Comparison of ENCODE assay signal across 12 cellular contexts in the genomic region with DNA sequence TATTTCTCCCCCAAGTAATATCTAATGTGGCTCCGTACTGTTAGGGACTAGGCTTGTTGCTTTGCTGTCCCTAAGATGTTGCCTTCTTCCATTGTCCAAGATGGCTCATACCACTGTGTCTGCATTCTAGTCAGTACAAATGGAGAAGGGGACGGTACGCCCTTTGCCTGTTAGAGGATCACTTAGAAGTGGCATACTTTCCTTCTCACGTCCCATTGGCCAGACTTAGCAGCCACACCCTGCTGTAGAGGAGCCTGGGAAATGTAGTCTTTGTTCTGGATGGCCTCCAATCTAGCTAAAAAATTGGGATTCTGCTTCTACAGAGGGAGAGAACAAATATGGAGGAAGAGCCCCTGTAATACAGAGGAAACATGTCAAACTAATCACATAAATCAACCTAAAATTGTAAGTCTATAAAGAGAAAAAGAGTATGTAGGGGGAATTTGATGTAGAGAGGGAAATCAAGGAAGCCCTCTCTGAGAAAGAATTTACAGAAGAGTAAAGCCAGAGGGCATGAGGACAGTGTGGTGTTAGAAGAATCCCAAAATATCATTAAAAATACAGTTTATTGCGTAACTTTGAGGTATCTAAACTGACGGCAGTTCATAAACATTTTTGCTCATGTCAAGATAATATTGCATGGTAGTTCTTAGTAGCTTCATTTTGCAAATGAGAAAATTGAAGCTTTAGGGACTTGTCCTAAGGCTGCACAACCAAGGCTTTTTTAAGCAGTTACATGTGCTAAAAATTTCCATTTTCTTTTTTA. TPM values are rescaled to one million over a fixed set of nuclear protein-coding genes. Genes with fewer than 3 reads are reported as not detected.
DNase-seq lines count a peak whose midpoint lies in the region; ATAC-seq and TF ChIP-seq lines count a peak whose summit lies in the region.
"Had no signal": no experiment of that assay in that cellular context is flagged by ENCODE, and none has a peak within 500 bp of the region (broad histone marks: within the 10 kb centered on the region; RNA-seq: fewer than 3 reads in every experiment).

No MANE protein-coding gene starts in this region.

- no peaks in the 10 kb centered on the region for H3K27me3 Mint-ChIP-seq in activated CD4-positive, alpha-beta T cell treated with anti-CD3 and anti-CD28 coated beads, Interleukin-2, amount 10 ng/mL, durations not matched to agents 7 days and 5 days
- H3K27me3 Mint-ChIP-seq in activated CD4-positive, alpha-beta T cell treated with anti-CD3 and anti-CD28 coated beads, Interleukin-2, amount 10 ng/mL, durations not matched to agents 24 days and 14 days: no peaks in the 10 kb centered on the region
- H3K27me3 Mint-ChIP-seq: B cell; dendritic cell treated with granulocyte-macrophage colony-stimulating factor and Interleukin-4, amounts not matched to agents 40 ng/mL and 50 ng/mL, for 4 days; naive thymus-derived CD8-positive, alpha-beta T cell had no signal

- H3K4me3 Mint-ChIP-seq in activated CD4-positive, alpha-beta T cell treated with anti-CD3 and anti-CD28 coated beads, Interleukin-2, amount 10 ng/mL, durations not matched to agents 7 days and 5 days: no peak overlapping the region
- no peak overlapping the region for H3K4me3 Mint-ChIP-seq in activated CD4-positive, alpha-beta T cell treated with anti-CD3 and anti-CD28 coated beads, Interleukin-2, amount 10 ng/mL, durations not matched to agents 24 days and 14 days
- H3K4me3 Mint-ChIP-seq: B cell; dendritic cell treated with granulocyte-macrophage colony-stimulating factor and Interleukin-4, amounts not matched to agents 40 ng/mL and 50 ng/mL, for 4 days; naive thymus-derived CD8-positive, alpha-beta T cell had no signal

- CTCF ChIA-PET in activated CD4-positive, alpha-beta T cell treated with anti-CD3 and anti-CD28 coated beads, Interleukin-2, amount 10 ng/mL, durations not matched to agents 7 days and 5 days (lab: Charles Lee): interaction anchor here (0.6 to 1.8 kb wide), 5 partner anchors 9 to 401 kb away, joined by 3 to 6 read pairs (median 3); no protein-coding TSS in a partner anchor

- peak; percentile 53 for ATAC-seq in mucosa of descending colon
- ATAC-seq: naive thymus-derived CD8-positive, alpha-beta T cell had no signal

- H3K4me1 Mint-ChIP-seq in activated CD4-positive, alpha-beta T cell treated with anti-CD3 and anti-CD28 coated beads, Interleukin-2, amount 10 ng/mL, durations not matched to agents 7 days and 5 days: peaks cover 32% of the 10 kb centered on the region
- H3K4me1 Mint-ChIP-seq in activated CD4-positive, alpha-beta T cell treated with anti-CD3 and anti-CD28 coated beads, Interleukin-2, amount 10 ng/mL, durations not matched to agents 24 days and 14 days: peaks cover 27% of the 10 kb centered on the region

- POLR2A ChIA-PET in activated CD4-positive, alpha-beta T cell treated with anti-CD3 and anti-CD28 coated beads, Interleukin-2, amount 10 ng/mL, durations not matched to agents 7 days and 5 days (lab: Charles Lee): no interaction called here

- no peaks in the 10 kb centered on the region for H3K36me3 ChIP-seq in mucosa of descending colon (ENCODE audit: low read depth)

- intact Hi-C loops in activated CD4-positive, alpha-beta T cell treated with anti-CD3 and anti-CD28 coated beads, Interleukin-2, amount 10 ng/mL, durations not matched to agents 24 days and 14 days (cut with micrococcal nuclease): loop anchor here (5.0 kb wide), 1 partner anchor 43 kb away; no protein-coding TSS in a partner anchor
- intact Hi-C loops in mucosa of descending colon (cut with DNase I, micrococcal nuclease) (no loop called here), posterior cingulate gyrus (cut with DNase I) (no loop called here)

- TF ChIP-seq CTCF in cardiac fibroblast (IDR thresholded peaks at IDR 0.05; ENCODE audit: low read depth, low read length) (no peak), mucosa of descending colon (IDR thresholded peaks at IDR 0.05) (no peak)

- H3K9me3 ChIP-seq in mucosa of descending colon: no peaks in the 10 kb centered on the region

- no peaks in the 10 kb centered on the region for H3K9me3 Mint-ChIP-seq in activated CD4-positive, alpha-beta T cell treated with anti-CD3 and anti-CD28 coated beads, Interleukin-2, amount 10 ng/mL, durations not matched to agents 7 days and 5 days
- peaks cover 6% of the 10 kb centered on the region for H3K9me3 Mint-ChIP-seq in activated CD4-positive, alpha-beta T cell treated with anti-CD3 and anti-CD28 coated beads, Interleukin-2, amount 10 ng/mL, durations not matched to agents 24 days and 14 days
- H3K9me3 Mint-ChIP-seq: dendritic cell treated with granulocyte-macrophage colony-stimulating factor and Interleukin-4, amounts not matched to agents 40 ng/mL and 50 ng/mL, for 4 days had no signal

- H3K36me3 Mint-ChIP-seq in activated CD4-positive, alpha-beta T cell treated with anti-CD3 and anti-CD28 coated beads, Interleukin-2, amount 10 ng/mL, durations not matched to agents 7 days and 5 days (ENCODE audit: low read depth): peaks cover 34% of the 10 kb centered on the region
- H3K36me3 Mint-ChIP-seq in activated CD4-positive, alpha-beta T cell treated with anti-CD3 and anti-CD28 coated beads, Interleukin-2, amount 10 ng/mL, durations not matched to agents 24 days and 14 days (ENCODE audit: low read depth): peaks cover 37% of the 10 kb centered on the region

- H3K4me1 ChIP-seq in mucosa of descending colon (ENCODE audit: low read depth): peaks cover 3% of the 10 kb centered on the region

- H3K4me3 ChIP-seq in cardiac fibroblast (replicated peaks in 1 of 2; ENCODE audit: low read depth in 2 of 2, low read length in 2 of 2) (no peak overlapping the region), mucosa of descending colon (no peak overlapping the region)

- DNase-seq in activated CD4-positive, alpha-beta T cell treated with anti-CD3 and anti-CD28 coated beads, Interleukin-2, amount 10 ng/mL, durations not matched to agents 7 days and 5 days: no peak
- no peak for DNase-seq in activated CD4-positive, alpha-beta T cell treated with anti-CD3 and anti-CD28 coated beads, Interleukin-2, amount 10 ng/mL, durations not matched to agents 24 days and 14 days
- DNase-seq in Kasumi-1 (lab: John Stamatoyannopoulos, UW) (peak; percentile 17 to 41), cardiac fibroblast (ENCODE audit: low read depth in 2 of 2) (peak; percentile 38 to 46), mucosa of descending colon (no peak), posterior cingulate gyrus (no peak), NCI-H1092 treated with DMSO at 0.1 percent for 48 hours (lab: John Stamatoyannopoulos, UW) (no peak)
- DNase-seq in activated effector memory CD4-positive, alpha-beta T cell treated with Interleukin-2 at 50 U/mL for 16 hours: no peak
- DNase-seq: naive thymus-derived CD8-positive, alpha-beta T cell; NCI-H526 had no signal

- H3K27ac Mint-ChIP-seq in activated CD4-positive, alpha-beta T cell treated with anti-CD3 and anti-CD28 coated beads, Interleukin-2, amount 10 ng/mL, durations not matched to agents 7 days and 5 days: peak overlapping the region; percentile 5
- no peak overlapping the region for H3K27ac Mint-ChIP-seq in activated CD4-positive, alpha-beta T cell treated with anti-CD3 and anti-CD28 coated beads, Interleukin-2, amount 10 ng/mL, durations not matched to agents 24 days and 14 days
- H3K27ac Mint-ChIP-seq: B cell; dendritic cell treated with granulocyte-macrophage colony-stimulating factor and Interleukin-4, amounts not matched to agents 40 ng/mL and 50 ng/mL, for 4 days; naive thymus-derived CD8-positive, alpha-beta T cell had no signal

RNA-seq across cellular contexts. Expression of gene PRIMPOL, which starts 15.1 kb away (rescaled TPM):
- total RNA-seq in activated CD4-positive, alpha-beta T cell treated with anti-CD3 and anti-CD28 coated beads, Interleukin-2, amount 10 ng/mL, durations not matched to agents 7 days and 5 days: 10 to 100 TPM; 20.2 to 21.4 TPM
- 14.7 and 17.6 TPM in 2 replicates for total RNA-seq in activated CD4-positive, alpha-beta T cell treated with anti-CD3 and anti-CD28 coated beads, Interleukin-2, amount 10 ng/mL, durations not matched to agents 24 days and 14 days
- total RNA-seq in mucosa of descending colon: 10 to 100 TPM; 17.1 to 22.5 (median 21.7) TPM

RNA-seq across cellular contexts. Expression of gene CASP3, which starts 15.4 kb away (rescaled TPM):
- total RNA-seq in activated CD4-positive, alpha-beta T cell treated with anti-CD3 and anti-CD28 coated beads, Interleukin-2, amount 10 ng/mL, durations not matched to agents 7 days and 5 days: 10 to 100 TPM; 58.0 to 64.2 TPM
- total RNA-seq in activated CD4-positive, alpha-beta T cell treated with anti-CD3 and anti-CD28 coated beads, Interleukin-2, amount 10 ng/mL, durations not matched to agents 24 days and 14 days: 84.8 and 89.8 TPM in 2 replicates
- total RNA-seq in mucosa of descending colon: 10 to 100 TPM; 29.7 to 48.6 (median 37.8) TPM

Comparison
In these comparisons a context has a peak if more than half of its experiments do, and no peak if none do; other contexts are left out.
1. DNase-seq: peak in Kasumi-1 (2 of 2) and cardiac fibroblast (2 of 2); none in activated CD4-positive, alpha-beta T cell treated with anti-CD3 and anti-CD28 coated beads, Interleukin-2, amount 10 ng/mL, durations not matched to agents 7 days and 5 days (single experiment), activated CD4-positive, alpha-beta T cell treated with anti-CD3 and anti-CD28 coated beads, Interleukin-2, amount 10 ng/mL, durations not matched to agents 24 days and 14 days (single experiment), mucosa of descending colon (0 of 3), activated effector memory CD4-positive, alpha-beta T cell treated with Interleukin-2 at 50 U/mL for 16 hours (single experiment), posterior cingulate gyrus (0 of 10) and NCI-H1092 treated with DMSO at 0.1 percent for 48 hours (single experiment).